ENCODE assay signal across 37 cellular contexts in genomic region chr3:159159546-159159945, GRCh38.
"Had no signal": no experiment of that assay in that cellular context is flagged by ENCODE, and none has a peak within 500 bp of the region (broad histone marks: within the 10 kb centered on the region; RNA-seq: fewer than 3 reads in every experiment).

No MANE protein-coding gene starts in this region.

- H3K9me3 Mint-ChIP-seq: activated CD4-positive, alpha-beta memory T cell treated with anti-CD3 and anti-CD28 coated beads for 36 hours; activated CD4-positive, alpha-beta T cell treated with anti-CD3 and anti-CD28 coated beads, Interleukin-2, amount 10 ng/mL, durations not matched to agents 24 days and 14 days; activated naive CD4-positive, alpha-beta T cell treated with anti-CD3 and anti-CD28 coated beads for 36 hours; activated naive CD8-positive, alpha-beta T cell treated with anti-CD3 and anti-CD28 coated beads, Interleukin-2, amount 10 ng/mL, durations not matched to agents 7 days and 5 days; activated naive CD8-positive, alpha-beta T cell treated with anti-CD3 and anti-CD28 coated beads, Interleukin-2, amount 50 U/mL, for 24 hours; activated T-cell treated with anti-CD3 and anti-CD28 coated beads, Interleukin-2, amount 50 U/mL, for 4 hours; activated T-cell treated with anti-CD3 and anti-CD28 coated beads, Interleukin-2, amount 50 U/mL, for 72 hours; activated T-helper 1 cell treated with anti-CD3 and anti-CD28 coated beads, Interleukin-12 subunit alpha, Interleukin-12 subunit beta, Interleukin-2, Interleukin-4 antibody, amounts not matched to agents 30 ng/mL and 10 ng/mL and 1 ng/mL, durations not matched to agents 14 hours and 24 hours and 36 hours; T-helper 1 cell treated with Interleukin-12 subunit alpha and Interleukin-12 subunit beta and Interleukin-4 antibody, amounts not matched to agents 30 μg/mL and 1 μg/mL, for 36 hours; T-helper 2 cell treated with Interferon-gamma antibody and Interleukin-4, amounts not matched to agents 5 μg/mL and 100 μg/mL, for 36 hours; WTC11 had no signal

- H3K27me3 ChIP-seq: body of pancreas, brain microvascular endothelial cell, breast epithelium had no signal

- H3K36me3 Mint-ChIP-seq: activated CD4-positive, alpha-beta memory T cell treated with anti-CD3 and anti-CD28 coated beads for 36 hours; activated naive CD8-positive, alpha-beta T cell; activated naive CD8-positive, alpha-beta T cell treated with anti-CD3 and anti-CD28 coated beads, Interleukin-2, amount 10 ng/mL, durations not matched to agents 7 days and 5 days; WTC11 had no signal

- H3K9me3 ChIP-seq: body of pancreas, breast epithelium had no signal

- H3K27ac Mint-ChIP-seq: activated CD4-positive, alpha-beta memory T cell treated with anti-CD3 and anti-CD28 coated beads for 36 hours; activated CD4-positive, alpha-beta T cell treated with anti-CD3 and anti-CD28 coated beads, Interleukin-2, amount 10 ng/mL, durations not matched to agents 24 days and 14 days; activated CD8-positive, alpha-beta T cell treated with anti-CD3 and anti-CD28 coated beads for 36 hours; activated naive CD4-positive, alpha-beta T cell treated with anti-CD3 and anti-CD28 coated beads for 36 hours; activated naive CD8-positive, alpha-beta T cell; activated naive CD8-positive, alpha-beta T cell treated with anti-CD3 and anti-CD28 coated beads, Interleukin-2, amount 10 ng/mL, durations not matched to agents 7 days and 5 days; activated naive CD8-positive, alpha-beta T cell treated with anti-CD3 and anti-CD28 coated beads, Interleukin-2, amount 50 U/mL, for 24 hours; activated T-cell treated with anti-CD3 and anti-CD28 coated beads, Interleukin-2, amount 50 U/mL, for 72 hours; activated T-helper 1 cell treated with anti-CD3 and anti-CD28 coated beads, Interleukin-12 subunit alpha, Interleukin-12 subunit beta, Interleukin-2, Interleukin-4 antibody, amounts not matched to agents 30 ng/mL and 10 ng/mL and 1 ng/mL, durations not matched to agents 14 hours and 24 hours and 36 hours; activated T-helper 17 cell treated with anti-CD3 and anti-CD28 coated beads, Interleukin-2, amount 50 U/mL, for 72 hours; T-helper 1 cell treated with Interleukin-12 subunit alpha and Interleukin-12 subunit beta and Interleukin-4 antibody, amounts not matched to agents 30 μg/mL and 1 μg/mL, for 36 hours; T-helper 2 cell treated with Interferon-gamma antibody and Interleukin-4, amounts not matched to agents 5 μg/mL and 100 μg/mL, for 36 hours; WTC11 had no signal

- ATAC-seq: activated CD4-positive, CD25-positive, alpha-beta regulatory T cell treated with anti-CD3 and anti-CD28 coated beads, Interleukin-2, amount 50 U/mL, for 24 hours; activated CD8-positive, alpha-beta T cell treated with anti-CD3 and anti-CD28 coated beads for 36 hours; activated naive CD8-positive, alpha-beta T cell treated with anti-CD3 and anti-CD28 coated beads, Interleukin-2, amount 50 U/mL, for 24 hours; activated T-cell treated with anti-CD3 and anti-CD28 coated beads, Interleukin-2, amount 50 U/mL, for 4 hours; activated T-cell treated with anti-CD3 and anti-CD28 coated beads, Interleukin-2, amount 50 U/mL, for 72 hours; activated T-helper 17 cell treated with anti-CD3 and anti-CD28 coated beads, Interleukin-2, amount 50 U/mL, for 72 hours; body of pancreas; WTC11 had no signal

- H3K36me3 ChIP-seq: brain microvascular endothelial cell, breast epithelium, WERI-Rb-1 had no signal

- DNase-seq: activated CD4-positive, alpha-beta memory T cell treated with anti-CD3 and anti-CD28 coated beads for 36 hours; activated CD4-positive, alpha-beta T cell treated with anti-CD3 and anti-CD28 coated beads for 1 hour; activated CD4-positive, alpha-beta T cell treated with anti-CD3 and anti-CD28 coated beads for 4 hours; activated CD4-positive, alpha-beta T cell treated with anti-CD3 and anti-CD28 coated beads, Interleukin-2, amount 10 ng/mL, durations not matched to agents 24 days and 14 days; activated CD4-positive, alpha-beta T cell treated with anti-CD3 and anti-CD28 coated beads, Interleukin-2, amount 50 U/mL, for 1 hour; activated CD4-positive, alpha-beta T cell treated with anti-CD3 and anti-CD28 coated beads, Interleukin-2, amount 50 U/mL, for 4 hours; activated CD4-positive, CD25-positive, alpha-beta regulatory T cell; activated CD8-positive, alpha-beta memory T cell treated with anti-CD3 and anti-CD28 coated beads, Interleukin-2, amount 50 U/mL, for 4 hours; activated CD8-positive, alpha-beta T cell treated with anti-CD3 and anti-CD28 coated beads for 36 hours; activated effector memory CD4-positive, alpha-beta T cell treated with anti-CD3 and anti-CD28 coated beads, Interleukin-2, amount 50 U/mL, for 16 hours; activated gamma-delta T cell treated with Interleukin-2 at 50 U/mL for 16 hours; activated naive CD4-positive, alpha-beta T cell; activated naive CD4-positive, alpha-beta T cell treated with anti-CD3 and anti-CD28 coated beads for 36 hours; activated naive CD4-positive, alpha-beta T cell treated with anti-CD3 and anti-CD28 coated beads, Interleukin-2, amount 50 U/mL, for 16 hours; activated naive CD8-positive, alpha-beta T cell treated with anti-CD3 and anti-CD28 coated beads, Interleukin-2, amount 10 ng/mL, durations not matched to agents 7 days and 5 days; activated naive CD8-positive, alpha-beta T cell treated with anti-CD3 and anti-CD28 coated beads, Interleukin-2, amount 50 U/mL, for 24 hours; activated T-cell treated with anti-CD3 and anti-CD28 coated beads for 4 hours; activated T-cell treated with anti-CD3 and anti-CD28 coated beads, Interleukin-2, amount 50 U/mL, for 1 hour; activated T-cell treated with anti-CD3 and anti-CD28 coated beads, Interleukin-2, amount 50 U/mL, for 4 hours; activated T-cell treated with anti-CD3 and anti-CD28 coated beads, Interleukin-2, amount 50 U/mL, for 72 hours; amygdala; anterior cingulate cortex; body of pancreas; brain microvascular endothelial cell; central memory CD4-positive, alpha-beta T cell; T-helper 1 cell; T-helper 2 cell; T-helper 9 cell; WERI-Rb-1 had no signal

- H3K27me3 Mint-ChIP-seq: activated CD4-positive, alpha-beta memory T cell treated with anti-CD3 and anti-CD28 coated beads for 36 hours; activated CD4-positive, alpha-beta T cell treated with anti-CD3 and anti-CD28 coated beads, Interleukin-2, amount 10 ng/mL, durations not matched to agents 24 days and 14 days; activated CD8-positive, alpha-beta T cell treated with anti-CD3 and anti-CD28 coated beads for 36 hours; activated naive CD8-positive, alpha-beta T cell; activated naive CD8-positive, alpha-beta T cell treated with anti-CD3 and anti-CD28 coated beads, Interleukin-2, amount 10 ng/mL, durations not matched to agents 7 days and 5 days; activated naive CD8-positive, alpha-beta T cell treated with anti-CD3 and anti-CD28 coated beads, Interleukin-2, amount 50 U/mL, for 24 hours; activated T-helper 17 cell treated with anti-CD3 and anti-CD28 coated beads, Interleukin-2, amount 50 U/mL, for 72 hours had no signal

- H3K27ac ChIP-seq: body of pancreas, brain microvascular endothelial cell, breast epithelium, WERI-Rb-1 had no signal

- H3K4me1 Mint-ChIP-seq: activated CD4-positive, alpha-beta T cell treated with anti-CD3 and anti-CD28 coated beads, Interleukin-2, amount 10 ng/mL, durations not matched to agents 24 days and 14 days; activated naive CD8-positive, alpha-beta T cell treated with anti-CD3 and anti-CD28 coated beads, Interleukin-2, amount 10 ng/mL, durations not matched to agents 7 days and 5 days; activated naive CD8-positive, alpha-beta T cell treated with anti-CD3 and anti-CD28 coated beads, Interleukin-2, amount 50 U/mL, for 24 hours; activated T-helper 17 cell treated with anti-CD3 and anti-CD28 coated beads, Interleukin-2, amount 50 U/mL, for 72 hours had no signal

- H3K4me1 ChIP-seq: body of pancreas, breast epithelium had no signal

- H3K4me3 ChIP-seq: body of pancreas, breast epithelium had no signal

- H3K4me3 Mint-ChIP-seq: activated CD4-positive, alpha-beta memory T cell treated with anti-CD3 and anti-CD28 coated beads for 36 hours; activated CD4-positive, alpha-beta T cell treated with anti-CD3 and anti-CD28 coated beads, Interleukin-2, amount 10 ng/mL, durations not matched to agents 24 days and 14 days; activated CD8-positive, alpha-beta T cell treated with anti-CD3 and anti-CD28 coated beads for 36 hours; activated naive CD4-positive, alpha-beta T cell treated with anti-CD3 and anti-CD28 coated beads for 36 hours; activated naive CD8-positive, alpha-beta T cell; activated naive CD8-positive, alpha-beta T cell treated with anti-CD3 and anti-CD28 coated beads, Interleukin-2, amount 10 ng/mL, durations not matched to agents 7 days and 5 days; activated naive CD8-positive, alpha-beta T cell treated with anti-CD3 and anti-CD28 coated beads, Interleukin-2, amount 50 U/mL, for 24 hours; activated T-cell treated with anti-CD3 and anti-CD28 coated beads, Interleukin-2, amount 50 U/mL, for 4 hours; activated T-cell treated with anti-CD3 and anti-CD28 coated beads, Interleukin-2, amount 50 U/mL, for 72 hours; activated T-helper 1 cell treated with anti-CD3 and anti-CD28 coated beads, Interleukin-12 subunit alpha, Interleukin-12 subunit beta, Interleukin-2, Interleukin-4 antibody, amounts not matched to agents 30 ng/mL and 10 ng/mL and 1 ng/mL, durations not matched to agents 14 hours and 24 hours and 36 hours; activated T-helper 17 cell treated with anti-CD3 and anti-CD28 coated beads, Interleukin-2, amount 50 U/mL, for 72 hours; T-helper 1 cell treated with Interleukin-12 subunit alpha and Interleukin-12 subunit beta and Interleukin-4 antibody, amounts not matched to agents 30 μg/mL and 1 μg/mL, for 36 hours; T-helper 2 cell treated with Interferon-gamma antibody and Interleukin-4, amounts not matched to agents 5 μg/mL and 100 μg/mL, for 36 hours; WTC11 had no signal
